21 cellular contexts compared by ENCODE assay signal in the genomic region with DNA sequence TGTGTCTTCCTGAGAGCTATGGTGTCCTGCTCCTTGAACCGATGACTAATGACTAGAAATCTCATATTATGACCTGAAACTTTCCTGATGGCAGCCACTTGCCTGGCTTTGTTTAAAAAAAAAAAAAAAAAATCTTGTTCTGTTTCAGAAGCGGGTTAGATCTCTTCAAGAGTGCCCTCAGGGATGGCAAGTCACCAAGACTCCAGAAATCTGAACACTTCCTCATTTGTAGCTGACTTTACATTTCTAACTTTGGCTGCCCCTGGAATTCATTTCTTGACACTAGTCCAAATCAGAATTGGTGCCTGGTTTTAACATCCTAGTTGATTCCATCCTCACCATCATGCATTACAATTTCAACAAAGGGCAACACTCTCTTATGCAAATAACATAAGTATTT.
DNase-seq lines count a peak whose midpoint lies in the region; ATAC-seq and TF ChIP-seq lines count a peak whose summit lies in the region.
"Had no signal": no experiment of that assay in that cellular context is flagged by ENCODE, and none has a peak within 500 bp of the region (broad histone marks: within the 10 kb centered on the region; RNA-seq: fewer than 3 reads in every experiment).

No MANE protein-coding gene starts in this region.

- H3K36me3 ChIP-seq in right atrium auricular region (no peaks in the 10 kb centered on the region), rectal smooth muscle tissue (ENCODE audit: control insufficient read depth, insufficient read depth, low read length) (no peaks in the 10 kb centered on the region), body of pancreas (replicated peaks in 1 of 2; ENCODE audit: insufficient read depth in 1 of 2, low read depth in 2 of 2) (no peaks in the 10 kb centered on the region)

- no peak for TF ChIP-seq POLR2A in body of pancreas (IDR thresholded peaks at IDR 0.05)

- no peak for ATAC-seq in body of pancreas
- ATAC-seq: activated naive CD8-positive, alpha-beta T cell treated with anti-CD3 and anti-CD28 coated beads, Interleukin-2, amount 50 U/mL, for 24 hours; naive thymus-derived CD8-positive, alpha-beta T cell; T-helper 17 cell had no signal

- no peak overlapping the region for H3K27ac Mint-ChIP-seq in CD14-positive monocyte
- H3K27ac Mint-ChIP-seq: activated naive CD8-positive, alpha-beta T cell treated with anti-CD3 and anti-CD28 coated beads, Interleukin-2, amount 50 U/mL, for 24 hours; dendritic cell treated with granulocyte-macrophage colony-stimulating factor and Interleukin-4, amounts not matched to agents 40 ng/mL and 50 ng/mL, for 4 days; HFFc6; naive thymus-derived CD8-positive, alpha-beta T cell; T-helper 17 cell had no signal

- 61 to 74% methylated on average over 2 of the region's 2 CpGs for WGBS in body of pancreas, 2 donors

- DNase-seq in right atrium auricular region (ENCODE audit: low spot score) (no peak), cardiac septum (ENCODE audit: low spot score) (no peak), coronary artery (ENCODE audit: low spot score) (no peak), body of pancreas (no peak), CD14-positive monocyte (ENCODE audit: low spot score) (no peak)
- no peak for DNase-seq in activated CD4-positive, alpha-beta T cell treated with anti-CD3 and anti-CD28 coated beads for 4 hours
- no peak for DNase-seq in stimulated activated CD4-positive, alpha-beta T cell treated with anti-CD3 and anti-CD28 coated beads, Interleukin-1b, Interleukin-23, amount 100 ng/mL, for 48 hours
- DNase-seq: activated CD4-positive, alpha-beta T cell treated with anti-CD3 and anti-CD28 coated beads, Interleukin-2, amount 50 U/mL, for 1 hour; activated CD8-positive, alpha-beta memory T cell treated with anti-CD3 and anti-CD28 coated beads, Interleukin-2, amount 50 U/mL, for 48 hours; activated naive CD8-positive, alpha-beta T cell treated with anti-CD3 and anti-CD28 coated beads, Interleukin-2, amount 50 U/mL, for 24 hours; HFFc6; mesendoderm; naive thymus-derived CD8-positive, alpha-beta T cell; NCI-H1417; NCI-H524; SHP77 treated with DMSO at 0.1 percent for 48 hours; stimulated activated naive CD4-positive, alpha-beta T cell treated with Interleukin-2 at 50 U/mL for 16 hours; T-helper 17 cell had no signal

- H3K9me3 ChIP-seq in right atrium auricular region (peaks cover 0 to 12% of the 10 kb centered on the region in 2 donors), body of pancreas (peaks cover 0 to 10% (median 0%) of the 10 kb centered on the region in 3 donors)

- peaks cover 0 to 5% (median 2%) of the 10 kb centered on the region in 7 donors for H3K9me3 Mint-ChIP-seq in CD14-positive monocyte

- H3K4me1 ChIP-seq in right atrium auricular region (peaks cover 0 to 10% of the 10 kb centered on the region in 2 donors), rectal smooth muscle tissue (ENCODE audit: control insufficient read depth, insufficient read depth, low read length) (no peaks in the 10 kb centered on the region), body of pancreas (no peaks in the 10 kb centered on the region)

- H3K27me3 ChIP-seq in right atrium auricular region, result no peaks in the 10 kb centered on the region
- H3K27me3 ChIP-seq in rectal smooth muscle tissue (ENCODE audit: control insufficient read depth, insufficient read depth, low read length), result no peaks in the 10 kb centered on the region
- no peaks in the 10 kb centered on the region for H3K27me3 ChIP-seq in body of pancreas

- TF ChIP-seq CTCF in right atrium auricular region (IDR thresholded peaks at IDR 0.05) (no peak), coronary artery (IDR thresholded peaks at IDR 0.05) (no peak), body of pancreas (IDR thresholded peaks at IDR 0.05) (no peak), CD14-positive monocyte (IDR thresholded peaks at IDR 0.05) (no peak)

- H3K4me1 Mint-ChIP-seq in CD14-positive monocyte, result no peaks in the 10 kb centered on the region
- H3K4me1 Mint-ChIP-seq: activated naive CD8-positive, alpha-beta T cell treated with anti-CD3 and anti-CD28 coated beads, Interleukin-2, amount 50 U/mL, for 24 hours; naive thymus-derived CD8-positive, alpha-beta T cell; T-helper 17 cell had no signal

- intact Hi-C loops in cardiac septum (cut with DNase I), result no loop called here
- intact Hi-C loops in body of pancreas (cut with DNase I), result no loop called here
- intact Hi-C loops in CD14-positive monocyte (cut with micrococcal nuclease), result no loop called here

- H3K4me3 ChIP-seq in right atrium auricular region, result no peak overlapping the region
- H3K4me3 ChIP-seq in coronary artery, result no peak overlapping the region
- H3K4me3 ChIP-seq in rectal smooth muscle tissue (ENCODE audit: low read length), result no peak overlapping the region
- H3K4me3 ChIP-seq in body of pancreas, result no peak overlapping the region

- H3K27me3 Mint-ChIP-seq in CD14-positive monocyte (ENCODE audit: low read depth in 3 of 3), result no peaks in the 10 kb centered on the region
- H3K27me3 Mint-ChIP-seq: activated naive CD8-positive, alpha-beta T cell treated with anti-CD3 and anti-CD28 coated beads, Interleukin-2, amount 50 U/mL, for 24 hours; dendritic cell treated with granulocyte-macrophage colony-stimulating factor and Interleukin-4, amounts not matched to agents 40 ng/mL and 50 ng/mL, for 4 days; naive thymus-derived CD8-positive, alpha-beta T cell; T-helper 17 cell had no signal

- H3K4me3 Mint-ChIP-seq in CD14-positive monocyte, result no peak overlapping the region
- H3K4me3 Mint-ChIP-seq: activated naive CD8-positive, alpha-beta T cell treated with anti-CD3 and anti-CD28 coated beads, Interleukin-2, amount 50 U/mL, for 24 hours; dendritic cell treated with granulocyte-macrophage colony-stimulating factor and Interleukin-4, amounts not matched to agents 40 ng/mL and 50 ng/mL, for 4 days; HFFc6; naive thymus-derived CD8-positive, alpha-beta T cell; T-helper 17 cell had no signal

- peak overlapping the region; percentile 67 to 85 for H3K27ac ChIP-seq in right atrium auricular region
- peak overlapping the region; percentile 60 to 79 for H3K27ac ChIP-seq in coronary artery
- H3K27ac ChIP-seq in rectal smooth muscle tissue (ENCODE audit: low read depth, low read length), result peak overlapping the region; percentile 11
- no peak overlapping the region for H3K27ac ChIP-seq in body of pancreas
- H3K27ac ChIP-seq: C4-2B had no signal

- no peaks in the 10 kb centered on the region for H3K36me3 Mint-ChIP-seq in CD14-positive monocyte
- H3K36me3 Mint-ChIP-seq: naive thymus-derived CD8-positive, alpha-beta T cell had no signal

- H3K9ac ChIP-seq in rectal smooth muscle tissue (ENCODE audit: low read length), result no peak overlapping the region

Comparison
In these comparisons a context has a peak if more than half of its experiments do, and no peak if none do; other contexts are left out.
1. H3K27ac ChIP-seq: peak in right atrium auricular region (2 of 2), coronary artery (2 of 2) and rectal smooth muscle tissue (single experiment); none in body of pancreas (0 of 4).